Comparison of ENCODE assay signal across 10 cellular contexts in the genomic region with DNA sequence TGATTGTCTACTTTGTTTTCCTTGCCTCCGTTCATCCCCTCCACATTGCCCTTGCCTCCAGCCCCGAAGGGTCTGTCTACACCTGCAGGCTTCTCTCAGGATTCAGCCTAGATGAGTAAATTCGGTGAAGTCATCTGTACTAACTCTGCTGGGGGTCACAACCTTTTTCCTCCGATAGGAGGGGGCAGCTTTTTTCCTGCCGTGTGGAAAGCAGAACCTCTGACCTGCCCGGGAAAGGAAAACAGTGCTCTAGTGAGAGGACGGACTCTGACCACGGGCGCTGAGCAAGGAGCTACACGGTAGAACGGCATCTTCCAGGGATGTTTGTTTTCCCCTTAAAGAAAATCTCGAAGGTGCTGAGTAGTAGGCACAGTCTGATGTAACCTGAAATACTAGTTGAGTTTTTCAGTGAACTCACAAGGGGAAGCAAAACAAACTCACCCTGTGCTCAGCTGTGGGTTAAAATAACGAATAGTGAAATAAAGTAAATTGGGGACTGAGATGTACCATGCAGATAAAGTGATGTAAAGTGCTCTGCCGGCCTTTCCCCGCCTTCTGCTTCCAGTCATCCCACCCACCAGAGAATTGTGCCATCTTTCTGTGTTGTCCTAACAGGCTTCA.
A peak's percentile ranks its signal among the peaks of the same experiment; 100 is the strongest.
DNase-seq lines count a peak whose midpoint lies in the region; ATAC-seq and TF ChIP-seq lines count a peak whose summit lies in the region.
"Had no signal": no experiment of that assay in that cellular context is flagged by ENCODE, and none has a peak within 500 bp of the region (broad histone marks: within the 10 kb centered on the region; RNA-seq: fewer than 3 reads in every experiment).

No MANE protein-coding gene starts in this region.

- H3K4me1 ChIP-seq in cardiac muscle cell (ENCODE audit: low read depth) (peaks cover 20% of the 10 kb centered on the region), mucosa of stomach (ENCODE audit: control insufficient read depth, insufficient read depth, low read length) (peaks cover 15% of the 10 kb centered on the region), urinary bladder (ENCODE audit: insufficient read depth) (no peaks in the 10 kb centered on the region)

- intact Hi-C loops in cardiac septum (cut with DNase I), result loop anchor here (5.0 kb wide), 3 partner anchors 39 to 119 kb away; no protein-coding TSS in a partner anchor

- H3K4me1 Mint-ChIP-seq in chondrocyte (ENCODE audit: low read depth), result peaks cover 69% of the 10 kb centered on the region

- peak overlapping the region; percentile 30 for H3K27ac ChIP-seq in cardiac muscle cell
- H3K27ac ChIP-seq in urinary bladder (ENCODE audit: low read depth), result peak overlapping the region; percentile 87

- H3K9ac ChIP-seq in mucosa of stomach (ENCODE audit: low read length), result peak overlapping the region; percentile 92

- H3K36me3 Mint-ChIP-seq in chondrocyte (ENCODE audit: low read depth), result peaks cover 40% of the 10 kb centered on the region

- CTCF ChIA-PET in HEK293T (lab: Yijun Ruan, JAX), result interaction anchor here (1.3 to 1.6 kb wide), 2 partner anchors 17 to 119 kb away, joined by 4 to 7 read pairs; no protein-coding TSS in a partner anchor

- H3K9me3 ChIP-seq in cardiac muscle cell (ENCODE audit: low read depth) (no peaks in the 10 kb centered on the region), mucosa of stomach (ENCODE audit: control insufficient read depth, low read length) (no peaks in the 10 kb centered on the region)

- no peaks in the 10 kb centered on the region for H3K9me3 Mint-ChIP-seq in chondrocyte (ENCODE audit: low read depth)
- H3K9me3 Mint-ChIP-seq: GM23338 had no signal

- no peak for ATAC-seq in HG03039 (IDR thresholded peaks at IDR 0.05; ENCODE audit: unreplicated experiment)
- ATAC-seq: GM23338 had no signal

- H3K27me3 Mint-ChIP-seq in chondrocyte (ENCODE audit: low read depth), result no peaks in the 10 kb centered on the region

- DNase-seq in cardiac muscle cell (ENCODE audit: low read depth in 1 of 2, low spot score in 1 of 2), result no peak
- DNase-seq in cardiac septum (ENCODE audit: low spot score), result no peak
- DNase-seq in chondrocyte (ENCODE audit: low spot score), result no peak
- no peak for DNase-seq in stimulated activated CD4-positive, alpha-beta T cell treated with anti-CD3 and anti-CD28 coated beads, Interleukin-4, amount 100 ng/mL, for 4 hours
- no peak for DNase-seq in HEK293T (ENCODE audit: extremely low spot score)
- DNase-seq: NCI-H187 had no signal

- no peak overlapping the region for H3K4me3 ChIP-seq in cardiac muscle cell
- H3K4me3 ChIP-seq in mucosa of stomach (ENCODE audit: low read length), result no peak overlapping the region
- peak overlapping the region; percentile 97 for H3K4me3 ChIP-seq in urinary bladder (ENCODE audit: low read depth, low read length)
- H3K4me3 ChIP-seq: GM23338 had no signal

- POLR2A ChIA-PET in HEK293T (lab: Yijun Ruan, JAX), result interaction anchor here (1.2 kb wide), 1 partner anchor 16 kb away, joined by 4 read pairs; no protein-coding TSS in a partner anchor

- H3K4me3 Mint-ChIP-seq in chondrocyte (ENCODE audit: unreplicated experiment), result peak overlapping the region; percentile 95
- H3K4me3 Mint-ChIP-seq: GM23338 had no signal

- H3K27me3 ChIP-seq in cardiac muscle cell (no peaks in the 10 kb centered on the region), mucosa of stomach (ENCODE audit: control insufficient read depth, insufficient read depth, low read length) (no peaks in the 10 kb centered on the region)

- WGBS in urinary bladder, result 33% methylated on average over 15 of the region's 15 CpGs

- peak overlapping the region; percentile 99 for H3K27ac Mint-ChIP-seq in chondrocyte (ENCODE audit: unreplicated experiment)
- H3K27ac Mint-ChIP-seq: GM23338 had no signal

- peaks cover 10% of the 10 kb centered on the region for H3K36me3 ChIP-seq in cardiac muscle cell
- no peaks in the 10 kb centered on the region for H3K36me3 ChIP-seq in mucosa of stomach (ENCODE audit: control insufficient read depth, insufficient read depth, low read length)
- no peaks in the 10 kb centered on the region for H3K36me3 ChIP-seq in urinary bladder (ENCODE audit: insufficient read depth)

- TF ChIP-seq CTCF in cardiac muscle cell (IDR thresholded peaks at IDR 0.05; ENCODE audit: low read depth, low read length) (no peak), chondrocyte (IDR thresholded peaks at IDR 0.05) (no peak)

TF ChIP-seq in HEK293T, 16 proteins besides CTCF, POLR2A, EP300 and RAD21:
- TF ChIP-seq NFRKB (IDR thresholded peaks at IDR 0.05), result no peak
- TF ChIP-seq SP1 (IDR thresholded peaks at IDR 0.05), result no peak
- no peak for TF ChIP-seq FOXK2 (IDR thresholded peaks at IDR 0.05)
